In the genomic region with DNA sequence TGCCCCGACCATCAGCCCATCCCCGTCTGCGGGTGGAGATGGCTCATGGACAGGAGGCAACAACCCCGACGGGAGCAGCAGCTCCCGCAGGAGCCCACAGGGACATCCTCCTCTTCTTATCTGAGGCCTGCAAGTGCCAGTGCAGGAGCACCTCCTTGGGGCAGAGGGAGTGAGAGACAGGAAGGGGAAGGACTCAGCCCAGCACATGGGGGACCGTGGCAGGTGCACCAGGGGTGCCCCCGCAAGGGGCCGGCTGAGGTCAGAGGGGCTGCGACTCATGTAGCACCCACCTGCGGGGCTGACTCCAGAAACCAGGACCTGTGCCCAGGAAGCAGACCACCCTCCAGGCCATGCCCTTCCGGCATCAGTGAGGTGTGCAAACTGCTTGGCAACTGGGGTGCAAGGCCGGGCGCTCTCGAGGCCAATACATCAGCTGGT, we compare ENCODE assay signal across 10 cellular contexts.
"Had no signal": no experiment of that assay in that cellular context is flagged by ENCODE, and none has a peak within 500 bp of the region (broad histone marks: within the 10 kb centered on the region; RNA-seq: fewer than 3 reads in every experiment).

No MANE protein-coding gene starts in this region.

- H3K4me3 ChIP-seq: breast epithelium, colonic mucosa, dorsolateral prefrontal cortex, esophagus muscularis mucosa, gastrocnemius medialis, spleen, thyroid gland, upper lobe of right lung had no signal

- H3K36me3 ChIP-seq: breast epithelium, colonic mucosa, esophagus muscularis mucosa, gastrocnemius medialis, spleen, thyroid gland, upper lobe of right lung had no signal

- H3K4me1 ChIP-seq: breast epithelium, colonic mucosa, gastrocnemius medialis, spleen, thyroid gland, upper lobe of right lung had no signal

- DNase-seq: effector memory CD8-positive, alpha-beta T cell; naive B cell; spleen had no signal

- H3K27me3 ChIP-seq: breast epithelium, colonic mucosa, dorsolateral prefrontal cortex, gastrocnemius medialis, spleen, thyroid gland, upper lobe of right lung had no signal

- H3K9me3 ChIP-seq: breast epithelium, colonic mucosa, esophagus muscularis mucosa, gastrocnemius medialis, spleen, thyroid gland, upper lobe of right lung had no signal

- ATAC-seq: effector memory CD8-positive, alpha-beta T cell had no signal

- H3K27ac ChIP-seq: breast epithelium, colonic mucosa, dorsolateral prefrontal cortex, esophagus muscularis mucosa, gastrocnemius medialis, spleen, thyroid gland, upper lobe of right lung had no signal
